In the genomic region with DNA sequence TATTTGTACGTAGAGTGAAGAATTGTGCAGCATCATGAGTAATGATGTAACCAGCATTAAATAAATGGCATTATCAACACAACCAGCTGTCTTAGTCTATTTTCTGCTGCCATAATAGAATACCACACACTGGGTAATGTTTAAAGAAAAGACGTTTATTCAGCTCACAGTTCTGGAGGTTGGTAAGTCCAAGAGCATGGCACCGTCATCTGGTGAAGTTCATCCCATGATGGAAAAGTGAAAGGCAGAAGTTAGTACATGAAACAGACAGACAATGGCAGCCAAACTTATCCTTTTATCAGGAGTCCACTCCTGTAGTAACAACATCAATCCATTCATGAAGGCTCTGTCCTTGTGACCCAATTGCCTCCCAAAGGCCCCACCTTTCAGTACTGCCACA, we compare ENCODE assay signal across 27 cellular contexts.
"Had no signal": no experiment of that assay in that cellular context is flagged by ENCODE, and none has a peak within 500 bp of the region (broad histone marks: within the 10 kb centered on the region; RNA-seq: fewer than 3 reads in every experiment).

No MANE protein-coding gene starts in this region.

- H3K36me3 ChIP-seq: cardiac muscle cell, esophagus muscularis mucosa, gastroesophageal sphincter, heart right ventricle had no signal

- ATAC-seq: activated CD8-positive, alpha-beta T cell treated with anti-CD3 and anti-CD28 coated beads for 36 hours; activated T-cell treated with anti-CD3 and anti-CD28 coated beads, Interleukin-2, amount 50 U/mL, for 4 hours; activated T-helper 17 cell treated with anti-CD3 and anti-CD28 coated beads, Interleukin-2, amount 50 U/mL, for 72 hours; body of pancreas; gastroesophageal sphincter; heart right ventricle had no signal

- H3K4me3 ChIP-seq: body of pancreas, cardiac muscle cell, coronary artery, dorsolateral prefrontal cortex, esophagus muscularis mucosa, gastroesophageal sphincter, heart right ventricle, hepatocyte had no signal

- H3K4me1 ChIP-seq: body of pancreas, esophagus muscularis mucosa, gastroesophageal sphincter, heart right ventricle had no signal

- H3K4me2 ChIP-seq: hepatocyte had no signal

- H3K27ac ChIP-seq: body of pancreas, cardiac muscle cell, coronary artery, dorsolateral prefrontal cortex, esophagus muscularis mucosa, gastroesophageal sphincter, heart right ventricle, hepatocyte had no signal

- H3K9me3 ChIP-seq: body of pancreas, esophagus muscularis mucosa, gastroesophageal sphincter had no signal

- H2AFZ ChIP-seq: hepatocyte had no signal

- H3K27me3 ChIP-seq: body of pancreas, cardiac muscle cell, dorsolateral prefrontal cortex, esophagus muscularis mucosa, heart right ventricle, hepatocyte had no signal

- H3K79me2 ChIP-seq: hepatocyte had no signal

- DNase-seq: activated CD4-positive, alpha-beta T cell treated with anti-CD3 and anti-CD28 coated beads for 1 hour; activated CD4-positive, alpha-beta T cell treated with anti-CD3 and anti-CD28 coated beads for 4 hours; activated CD4-positive, alpha-beta T cell treated with anti-CD3 and anti-CD28 coated beads, Interleukin-2, amount 10 ng/mL, durations not matched to agents 7 days and 5 days; activated CD4-positive, alpha-beta T cell treated with anti-CD3 and anti-CD28 coated beads, Interleukin-2, amount 50 U/mL, for 4 hours; activated CD8-positive, alpha-beta memory T cell treated with anti-CD3 and anti-CD28 coated beads for 24 hours; activated CD8-positive, alpha-beta T cell treated with anti-CD3 and anti-CD28 coated beads for 36 hours; activated effector memory CD4-positive, alpha-beta T cell treated with Interleukin-2 at 50 U/mL for 16 hours; activated gamma-delta T cell treated with Interleukin-2 at 50 U/mL for 16 hours; activated naive CD4-positive, alpha-beta T cell treated with anti-CD3 and anti-CD28 coated beads, Interleukin-2, amount 50 U/mL, for 16 hours; activated naive CD4-positive, alpha-beta T cell treated with Interleukin-2 at 50 U/mL for 16 hours; activated T-cell treated with anti-CD3 and anti-CD28 coated beads, Interleukin-2, amount 50 U/mL, for 4 hours; amniotic stem cell; anterior cingulate cortex; body of pancreas; dorsolateral prefrontal cortex; effector memory CD4-positive, alpha-beta T cell; endodermal cell; erythroblast; foreskin melanocyte; heart right ventricle; T-helper 2 cell had no signal
